In the genomic region with DNA sequence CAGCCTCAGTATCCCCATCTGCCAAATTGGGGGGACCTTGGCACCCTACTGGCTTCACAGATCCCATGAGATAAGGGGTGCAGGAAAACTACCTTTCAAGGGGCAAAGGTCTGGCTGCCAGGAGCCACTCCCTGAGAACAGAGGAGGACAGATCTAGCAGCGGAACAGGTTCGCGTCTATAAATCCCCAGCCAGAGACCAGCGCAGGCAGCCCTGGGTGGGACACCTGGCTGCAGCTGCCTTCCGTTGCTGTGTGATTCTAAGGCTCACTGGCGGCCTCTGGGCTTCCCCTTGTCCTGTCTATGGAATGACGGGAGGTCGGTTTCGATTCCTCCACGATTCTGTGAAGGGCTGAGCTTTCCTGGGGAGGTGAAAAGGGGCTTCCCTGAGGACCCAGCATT, we compare ENCODE assay signal across 16 cellular contexts. TPM values are rescaled to one million over a fixed set of nuclear protein-coding genes. Genes with fewer than 3 reads are reported as not detected.
DNase-seq lines count a peak whose midpoint lies in the region; ATAC-seq, FAIRE-seq and TF ChIP-seq lines count a peak whose summit lies in the region.
"Had no signal": no experiment of that assay in that cellular context is flagged by ENCODE, and none has a peak within 500 bp of the region (broad histone marks: within the 10 kb centered on the region; RNA-seq: fewer than 3 reads in every experiment).

No MANE protein-coding gene starts in this region.

- no peak overlapping the region for H3K4me3 ChIP-seq in CD4-positive, alpha-beta memory T cell (ENCODE audit: low read length in 2 of 2)
- H3K4me3 ChIP-seq in mucosa of descending colon: no peak overlapping the region

- H3K27ac ChIP-seq in CD4-positive, alpha-beta memory T cell (ENCODE audit: low read depth, low read length): no peak overlapping the region

- CTCF ChIA-PET in CD4-positive, alpha-beta memory T cell (lab: Charles Lee; ENCODE audit: partially characterized antibody): no interaction called here

- H3K4me1 Mint-ChIP-seq in CD4-positive, alpha-beta memory T cell: peaks cover 2 to 7% (median 5%) of the 10 kb centered on the region in 4 donors
- H3K4me1 Mint-ChIP-seq in activated T-helper 1 cell treated with anti-CD3 and anti-CD28 coated beads, Interleukin-12 subunit alpha, Interleukin-12 subunit beta, Interleukin-2, Interleukin-4 antibody, amounts not matched to agents 30 ng/mL and 10 ng/mL and 1 ng/mL, durations not matched to agents 14 hours and 24 hours and 36 hours (ENCODE audit: low read depth): peaks cover 5% of the 10 kb centered on the region
- H3K4me1 Mint-ChIP-seq: neural crest cell had no signal

- no peaks in the 10 kb centered on the region for H3K27me3 Mint-ChIP-seq in CD4-positive, alpha-beta memory T cell
- no peaks in the 10 kb centered on the region for H3K27me3 Mint-ChIP-seq in activated T-helper 1 cell treated with anti-CD3 and anti-CD28 coated beads, Interleukin-12 subunit alpha, Interleukin-12 subunit beta, Interleukin-2, Interleukin-4 antibody, amounts not matched to agents 30 ng/mL and 10 ng/mL and 1 ng/mL, durations not matched to agents 14 hours and 24 hours and 36 hours (ENCODE audit: insufficient read depth)
- H3K27me3 Mint-ChIP-seq: central memory CD8-positive, alpha-beta T cell had no signal

- H3K27me3 ChIP-seq in CD4-positive, alpha-beta memory T cell (ENCODE audit: insufficient read depth, low read length): no peaks in the 10 kb centered on the region

- intact Hi-C loops in CD4-positive, alpha-beta memory T cell (cut with micrococcal nuclease): no loop called here
- intact Hi-C loops in mucosa of descending colon (cut with DNase I, micrococcal nuclease): no loop called here
- intact Hi-C loops in activated T-helper 1 cell treated with anti-CD3 and anti-CD28 coated beads, Interleukin-12 subunit alpha, Interleukin-12 subunit beta, Interleukin-2, Interleukin-4 antibody, amounts not matched to agents 30 ng/mL and 10 ng/mL and 1 ng/mL, durations not matched to agents 14 hours and 24 hours and 36 hours (cut with micrococcal nuclease): no loop called here

- ATAC-seq in mucosa of descending colon: peak; percentile 87

- no peaks in the 10 kb centered on the region for H3K9me3 ChIP-seq in CD4-positive, alpha-beta memory T cell (ENCODE audit: control insufficient read depth in 1 of 2, low read length in 2 of 2)
- no peaks in the 10 kb centered on the region for H3K9me3 ChIP-seq in mucosa of descending colon
- H3K9me3 ChIP-seq: SK-N-SH had no signal

- peaks cover 12 to 43% of the 10 kb centered on the region in 2 donors for H3K36me3 Mint-ChIP-seq in CD4-positive, alpha-beta memory T cell
- peaks cover 30% of the 10 kb centered on the region for H3K36me3 Mint-ChIP-seq in activated T-helper 1 cell treated with anti-CD3 and anti-CD28 coated beads, Interleukin-12 subunit alpha, Interleukin-12 subunit beta, Interleukin-2, Interleukin-4 antibody, amounts not matched to agents 30 ng/mL and 10 ng/mL and 1 ng/mL, durations not matched to agents 14 hours and 24 hours and 36 hours (ENCODE audit: low read depth)

- DNase-seq in CD4-positive, alpha-beta memory T cell: no peak
- no peak for DNase-seq in GM12891 (ENCODE audit: insufficient read length, low spot score)
- peak; percentile 29 for DNase-seq in SW480 (ENCODE audit: low spot score)
- DNase-seq in mucosa of descending colon: peak; percentile 82 to 87 (median 86)
- DNase-seq in activated T-helper 1 cell treated with anti-CD3 and anti-CD28 coated beads, Interleukin-12 subunit alpha, Interleukin-12 subunit beta, Interleukin-2, Interleukin-4 antibody, amounts not matched to agents 30 ng/mL and 10 ng/mL and 1 ng/mL, durations not matched to agents 14 hours and 24 hours and 36 hours (ENCODE audit: low spot score): no peak
- no peak for DNase-seq in NCI-H524 treated with DMSO at 0.1 percent for 48 hours (lab: John Stamatoyannopoulos, UW)
- DNase-seq in NCI-H226: no peak
- no peak for DNase-seq in DMS79 treated with DMSO at 0.1 percent for 48 hours (lab: John Stamatoyannopoulos, UW)
- DNase-seq: activated CD4-positive, alpha-beta T cell treated with anti-CD3 and anti-CD28 coated beads for 48 hours; activated CD8-positive, alpha-beta memory T cell treated with anti-CD3 and anti-CD28 coated beads, Interleukin-2, amount 50 U/mL, for 4 hours; effector memory CD4-positive, alpha-beta T cell; NCI-H1930; SK-N-SH; stimulated activated CD4-positive, alpha-beta T cell treated with anti-CD3 and anti-CD28 coated beads, Interleukin-4, amount 100 ng/mL, for 4 hours had no signal

- FAIRE-seq in GM12891 (lab: Jason Lieb, UNC): no peak

- H3K36me3 ChIP-seq in CD4-positive, alpha-beta memory T cell (ENCODE audit: insufficient read depth, low read length): peaks cover 10% of the 10 kb centered on the region
- H3K36me3 ChIP-seq in mucosa of descending colon (ENCODE audit: low read depth): no peaks in the 10 kb centered on the region

- H3K27ac Mint-ChIP-seq in CD4-positive, alpha-beta memory T cell: peak overlapping the region in 4 of 7 donors; percentile 10 to 60 (median 34)
- no peak overlapping the region for H3K27ac Mint-ChIP-seq in activated T-helper 1 cell treated with anti-CD3 and anti-CD28 coated beads, Interleukin-12 subunit alpha, Interleukin-12 subunit beta, Interleukin-2, Interleukin-4 antibody, amounts not matched to agents 30 ng/mL and 10 ng/mL and 1 ng/mL, durations not matched to agents 14 hours and 24 hours and 36 hours

- TF ChIP-seq CTCF in mucosa of descending colon (IDR thresholded peaks at IDR 0.05): no peak

- POLR2A ChIA-PET in CD4-positive, alpha-beta memory T cell (lab: Charles Lee; ENCODE audit: partially characterized antibody): no interaction called here

- H3K4me1 ChIP-seq in CD4-positive, alpha-beta memory T cell (ENCODE audit: insufficient read depth, low read length): no peaks in the 10 kb centered on the region
- H3K4me1 ChIP-seq in mucosa of descending colon (ENCODE audit: low read depth): peaks cover 33% of the 10 kb centered on the region

- no peak for TF ChIP-seq POLR2A in GM12891 (IDR thresholded peaks at IDR 0.05; ENCODE audit: low read depth, low read length)

- H3K9me3 Mint-ChIP-seq in CD4-positive, alpha-beta memory T cell: no peaks in the 10 kb centered on the region
- H3K9me3 Mint-ChIP-seq in activated T-helper 1 cell treated with anti-CD3 and anti-CD28 coated beads, Interleukin-12 subunit alpha, Interleukin-12 subunit beta, Interleukin-2, Interleukin-4 antibody, amounts not matched to agents 30 ng/mL and 10 ng/mL and 1 ng/mL, durations not matched to agents 14 hours and 24 hours and 36 hours: no peaks in the 10 kb centered on the region
- H3K9me3 Mint-ChIP-seq: central memory CD8-positive, alpha-beta T cell; neural crest cell had no signal

- H3K4me3 Mint-ChIP-seq in CD4-positive, alpha-beta memory T cell: no peak overlapping the region
- H3K4me3 Mint-ChIP-seq in activated T-helper 1 cell treated with anti-CD3 and anti-CD28 coated beads, Interleukin-12 subunit alpha, Interleukin-12 subunit beta, Interleukin-2, Interleukin-4 antibody, amounts not matched to agents 30 ng/mL and 10 ng/mL and 1 ng/mL, durations not matched to agents 14 hours and 24 hours and 36 hours: no peak overlapping the region
- H3K4me3 Mint-ChIP-seq: central memory CD8-positive, alpha-beta T cell; neural crest cell had no signal

TF ChIP-seq in GM12891, 5 proteins besides CTCF, POLR2A, EP300 and RAD21:
- TF ChIP-seq POLR2AphosphoS5 (IDR thresholded peaks at IDR 0.05; ENCODE audit: low read depth, low read length): peak; percentile 18; the same call in 1 of the 2 replicates
- no peak for TF ChIP-seq PAX5 (IDR thresholded peaks at IDR 0.05; ENCODE audit: insufficient read depth, low read length, severe bottlenecking)
- TF ChIP-seq SPI1 (IDR thresholded peaks at IDR 0.05; ENCODE audit: low read depth, low read length): no peak

RNA-seq across cellular contexts. Expression of a gene that starts 7.3 kb away (rescaled TPM):
- total RNA-seq in CD4-positive, alpha-beta memory T cell: 10 to 100 TPM; 38.8 to 39.8 TPM
- 10 to 100 TPM; 19.7 to 31.2 TPM for polyA plus RNA-seq in CD4-positive, alpha-beta memory T cell
- 27.7 TPM for polyA plus RNA-seq in GM12891 (2012; ENCODE audit: low read depth, missing spikeins)
- 10 to 100 TPM; 20.9 to 30.3 (median 21.1) TPM for total RNA-seq in mucosa of descending colon
- total RNA-seq in activated T-helper 1 cell treated with anti-CD3 and anti-CD28 coated beads, Interleukin-12 subunit alpha, Interleukin-12 subunit beta, Interleukin-2, Interleukin-4 antibody, amounts not matched to agents 30 ng/mL and 10 ng/mL and 1 ng/mL, durations not matched to agents 14 hours and 24 hours and 36 hours: 73.3 and 77.5 TPM in 2 replicates

RNA-seq across cellular contexts. Expression of a gene that starts 30.3 kb away (rescaled TPM):
- 100 to 1,000 TPM; 156 to 163 TPM for total RNA-seq in CD4-positive, alpha-beta memory T cell
- 10 to 100 TPM in 1 of 2 donors, 1 to 10 TPM in 1; 3.8 to 12.7 TPM for polyA plus RNA-seq in CD4-positive, alpha-beta memory T cell
- polyA plus RNA-seq in GM12891 (2012; ENCODE audit: low read depth, missing spikeins): 55.1 TPM
- 100 to 1,000 TPM in 1 of 3 donors, 10 to 100 TPM in 2; 79.4 to 113 (median 93.2) TPM for total RNA-seq in mucosa of descending colon
- total RNA-seq in activated T-helper 1 cell treated with anti-CD3 and anti-CD28 coated beads, Interleukin-12 subunit alpha, Interleukin-12 subunit beta, Interleukin-2, Interleukin-4 antibody, amounts not matched to agents 30 ng/mL and 10 ng/mL and 1 ng/mL, durations not matched to agents 14 hours and 24 hours and 36 hours: 106 and 116 TPM in 2 replicates

RNA-seq across cellular contexts. Expression of a gene that starts 53.4 kb away (rescaled TPM):
- 10 to 100 TPM; 85.1 to 86.4 TPM for total RNA-seq in CD4-positive, alpha-beta memory T cell
- polyA plus RNA-seq in CD4-positive, alpha-beta memory T cell: 10 to 100 TPM; 16.6 to 27.5 TPM
- 34.0 TPM for polyA plus RNA-seq in GM12891 (2012; ENCODE audit: low read depth, missing spikeins)
- total RNA-seq in mucosa of descending colon: 100 to 1,000 TPM in 2 of 3 donors, 10 to 100 TPM in 1; 98.3 to 125 (median 114) TPM
- 86.1 and 93.1 TPM in 2 replicates for total RNA-seq in activated T-helper 1 cell treated with anti-CD3 and anti-CD28 coated beads, Interleukin-12 subunit alpha, Interleukin-12 subunit beta, Interleukin-2, Interleukin-4 antibody, amounts not matched to agents 30 ng/mL and 10 ng/mL and 1 ng/mL, durations not matched to agents 14 hours and 24 hours and 36 hours

Comparison
In these comparisons a context has a peak if more than half of its experiments do, and no peak if none do; other contexts are left out.
1. DNase-seq: peak in SW480 (single experiment) and mucosa of descending colon (3 of 3); none in CD4-positive, alpha-beta memory T cell (0 of 5), GM12891 (single experiment), activated T-helper 1 cell treated with anti-CD3 and anti-CD28 coated beads, Interleukin-12 subunit alpha, Interleukin-12 subunit beta, Interleukin-2, Interleukin-4 antibody, amounts not matched to agents 30 ng/mL and 10 ng/mL and 1 ng/mL, durations not matched to agents 14 hours and 24 hours and 36 hours (single experiment), NCI-H524 treated with DMSO at 0.1 percent for 48 hours (single experiment), NCI-H226 (single experiment) and DMS79 treated with DMSO at 0.1 percent for 48 hours (single experiment).